In the genomic region with DNA sequence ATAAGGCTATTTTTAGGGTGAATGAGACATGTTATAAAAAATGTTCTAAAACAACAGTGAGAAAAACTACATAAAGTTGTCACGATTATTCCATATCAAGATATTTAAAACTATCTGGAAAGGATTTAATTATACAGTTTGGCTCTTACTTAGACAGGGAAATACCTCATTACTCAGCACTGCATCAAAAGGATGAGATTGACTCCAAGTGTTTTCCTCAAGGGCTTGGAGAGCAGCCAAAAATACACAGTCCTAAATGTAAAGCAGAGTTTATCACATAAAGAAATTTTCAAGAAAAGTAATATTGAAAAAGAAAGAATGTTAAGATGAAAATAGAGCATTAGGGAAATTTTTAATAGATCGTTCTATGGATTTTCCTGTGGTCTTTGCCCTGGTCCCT, we compare ENCODE assay signal across 29 cellular contexts.
DNase-seq lines count a peak whose midpoint lies in the region; ATAC-seq, FAIRE-seq and TF ChIP-seq lines count a peak whose summit lies in the region.
"Had no signal": no experiment of that assay in that cellular context is flagged by ENCODE, and none has a peak within 500 bp of the region (broad histone marks: within the 10 kb centered on the region; RNA-seq: fewer than 3 reads in every experiment).

No MANE protein-coding gene starts in this region.

- DNase-seq in HFF-Myc (ENCODE audit: extremely low read depth, low read depth) (peak; percentile 16), PC-3 (peak; percentile 66), bronchial epithelial cell (ENCODE audit: low read depth) (peak; percentile 55), non-pigmented ciliary epithelial cell (ENCODE audit: low read depth) (peak; percentile 22), DMS153 treated with DMSO at 0.1 percent for 48 hours (lab: John Stamatoyannopoulos, UW; ENCODE audit: unreplicated experiment) (no peak), esophagus muscularis mucosa (ENCODE audit: extremely low spot score) (no peak)
- no peak for DNase-seq in activated effector memory CD4-positive, alpha-beta T cell treated with Interleukin-2 at 50 U/mL for 16 hours
- DNase-seq: activated CD4-positive, alpha-beta T cell treated with anti-CD3 and anti-CD28 coated beads, Interleukin-2, amount 10 ng/mL, durations not matched to agents 24 days and 14 days; activated gamma-delta T cell treated with Interleukin-2 at 50 U/mL for 16 hours; activated naive CD8-positive, alpha-beta T cell treated with anti-CD3 and anti-CD28 coated beads, Interleukin-2, amount 50 U/mL, for 24 hours; activated T-cell treated with anti-CD3 and anti-CD28 coated beads, Interleukin-2, amount 50 U/mL, for 24 hours; cortex of kidney; left ventricle myocardium superior; MV-4-11; naive B cell; NCI-H146; NCI-H524 treated with DMSO at 0.1 percent for 48 hours; NK-92 treated with Interleukin-12 subunit alpha and Interleukin-12 subunit beta, amount 100 ng/mL, for 24 hours; stimulated activated naive CD8-positive, alpha-beta T cell treated with anti-CD3 and anti-CD28 coated beads, Interleukin-15, Interleukin-2, amounts not matched to agents 100 U/mL and 50 U/mL, for 24 hours; T1000; testis; WERI-Rb-1 had no signal

- TF ChIP-seq EP300 in esophagus muscularis mucosa (IDR thresholded peaks at IDR 0.05), result no peak

- BruUV-seq in PC-3 (replicated peaks; lab: Mats Ljungman, UMichigan), result no TSS peak

- no peak overlapping the region for H3K4me2 ChIP-seq in PC-3 (ENCODE audit: low read length)

- 51% methylated on average over 2 of the region's 2 CpGs for WGBS in esophagus muscularis mucosa

- no peak overlapping the region for H2AFZ ChIP-seq in PC-3 (ENCODE audit: low read length)

- H3K36me3 ChIP-seq in PC-3 (ENCODE audit: low read depth, low read length) (no peaks in the 10 kb centered on the region), bronchial epithelial cell (ENCODE audit: control insufficient read depth, insufficient read depth, low read length) (no peaks in the 10 kb centered on the region), esophagus muscularis mucosa (no peaks in the 10 kb centered on the region)
- H3K36me3 ChIP-seq: cardiac muscle cell, neutrophil, WERI-Rb-1 had no signal

- H3K9ac ChIP-seq in PC-3 (ENCODE audit: low read length), result no peak overlapping the region

- H3K27me3 ChIP-seq in PC-3 (ENCODE audit: low read length) (no peaks in the 10 kb centered on the region), bronchial epithelial cell (ENCODE audit: control insufficient read depth, insufficient read depth, low read length) (no peaks in the 10 kb centered on the region), esophagus muscularis mucosa (no peaks in the 10 kb centered on the region)
- H3K27me3 ChIP-seq: cardiac muscle cell, neutrophil, testis had no signal

- H3K27ac ChIP-seq in PC-3 (ENCODE audit: low read length) (no peak overlapping the region), esophagus muscularis mucosa (replicated peaks in 1 of 4) (no peak overlapping the region)
- H3K27ac ChIP-seq: C4-2B, cardiac muscle cell, neutrophil, testis, WERI-Rb-1 had no signal

- H3K4me3 ChIP-seq in HFF-Myc (replicated peaks; ENCODE audit: low read depth, low read length) (no peak overlapping the region), PC-3 (ENCODE audit: low read length) (no peak overlapping the region), bronchial epithelial cell (ENCODE audit: low read depth, low read length) (no peak overlapping the region), esophagus muscularis mucosa (no peak overlapping the region)
- H3K4me3 ChIP-seq: cardiac muscle cell, testis had no signal

- H3K9me2 ChIP-seq in PC-3 (replicated peaks; ENCODE audit: low read length), result no peaks in the 10 kb centered on the region

- H4K20me1 ChIP-seq in PC-3 (ENCODE audit: low read length), result no peaks in the 10 kb centered on the region

- CTCF ChIA-PET in PC-3 (lab: Charles Lee), result no interaction called here

- TF ChIP-seq CTCF in HFF-Myc (IDR thresholded peaks at IDR 0.05; ENCODE audit: low read depth, low read length, missing control alignments), result no peak
- no peak for TF ChIP-seq CTCF in PC-3 (conservative IDR thresholded peaks at IDR 0.05; ENCODE audit: low read depth, low read length)
- no peak for TF ChIP-seq CTCF in bronchial epithelial cell (IDR thresholded peaks at IDR 0.05; ENCODE audit: insufficient read depth, low read length, severe bottlenecking)
- no peak for TF ChIP-seq CTCF in esophagus muscularis mucosa (IDR thresholded peaks at IDR 0.05)

- FAIRE-seq in bronchial epithelial cell (lab: Jason Lieb, UNC), result no peak
- FAIRE-seq: H54, islet of Langerhans, urothelium cell line had no signal

- H3K9me3 ChIP-seq in PC-3 (ENCODE audit: low read length), result no peaks in the 10 kb centered on the region
- no peaks in the 10 kb centered on the region for H3K9me3 ChIP-seq in esophagus muscularis mucosa
- H3K9me3 ChIP-seq: neutrophil, testis had no signal

- peaks cover 18% of the 10 kb centered on the region for H3K4me1 ChIP-seq in PC-3 (ENCODE audit: insufficient read depth, low read length)
- H3K4me1 ChIP-seq in esophagus muscularis mucosa, result no peaks in the 10 kb centered on the region
- H3K4me1 ChIP-seq: testis had no signal

- POLR2A ChIA-PET in PC-3 (lab: Charles Lee; ENCODE audit: unreplicated experiment), result no interaction called here

- H3K79me2 ChIP-seq in PC-3 (ENCODE audit: low read length), result no peaks in the 10 kb centered on the region

- no peaks in the 10 kb centered on the region for H3F3A ChIP-seq in PC-3 (ENCODE audit: low read length, unreplicated experiment)

- intact Hi-C loops in PC-3 (cut with micrococcal nuclease) (no loop called here), esophagus muscularis mucosa (cut with DNase I) (no loop called here)

- ATAC-seq in PC-3 (peak; percentile 31; the same call in 1 of the 2 replicates), GM19351 (IDR thresholded peaks at IDR 0.05; ENCODE audit: unreplicated experiment) (no peak)
- ATAC-seq: activated naive CD8-positive, alpha-beta T cell treated with anti-CD3 and anti-CD28 coated beads, Interleukin-2, amount 50 U/mL, for 24 hours; left ventricle myocardium superior; stimulated activated naive CD8-positive, alpha-beta T cell treated with anti-CD3 and anti-CD28 coated beads, Interleukin-15, Interleukin-2, amounts not matched to agents 100 U/mL and 50 U/mL, for 24 hours had no signal

- TF ChIP-seq POLR2A in esophagus muscularis mucosa (IDR thresholded peaks at IDR 0.05; ENCODE audit: low read depth), result no peak

Comparison
In these comparisons a context has a peak if more than half of its experiments do, and no peak if none do; other contexts are left out.
1. DNase-seq: peak in HFF-Myc (single experiment), PC-3 (single experiment), bronchial epithelial cell (single experiment) and non-pigmented ciliary epithelial cell (single experiment); none in DMS153 treated with DMSO at 0.1 percent for 48 hours (single experiment), esophagus muscularis mucosa (single experiment) and activated effector memory CD4-positive, alpha-beta T cell treated with Interleukin-2 at 50 U/mL for 16 hours (single experiment).